8 cellular contexts compared by ENCODE assay signal in the genomic region with DNA sequence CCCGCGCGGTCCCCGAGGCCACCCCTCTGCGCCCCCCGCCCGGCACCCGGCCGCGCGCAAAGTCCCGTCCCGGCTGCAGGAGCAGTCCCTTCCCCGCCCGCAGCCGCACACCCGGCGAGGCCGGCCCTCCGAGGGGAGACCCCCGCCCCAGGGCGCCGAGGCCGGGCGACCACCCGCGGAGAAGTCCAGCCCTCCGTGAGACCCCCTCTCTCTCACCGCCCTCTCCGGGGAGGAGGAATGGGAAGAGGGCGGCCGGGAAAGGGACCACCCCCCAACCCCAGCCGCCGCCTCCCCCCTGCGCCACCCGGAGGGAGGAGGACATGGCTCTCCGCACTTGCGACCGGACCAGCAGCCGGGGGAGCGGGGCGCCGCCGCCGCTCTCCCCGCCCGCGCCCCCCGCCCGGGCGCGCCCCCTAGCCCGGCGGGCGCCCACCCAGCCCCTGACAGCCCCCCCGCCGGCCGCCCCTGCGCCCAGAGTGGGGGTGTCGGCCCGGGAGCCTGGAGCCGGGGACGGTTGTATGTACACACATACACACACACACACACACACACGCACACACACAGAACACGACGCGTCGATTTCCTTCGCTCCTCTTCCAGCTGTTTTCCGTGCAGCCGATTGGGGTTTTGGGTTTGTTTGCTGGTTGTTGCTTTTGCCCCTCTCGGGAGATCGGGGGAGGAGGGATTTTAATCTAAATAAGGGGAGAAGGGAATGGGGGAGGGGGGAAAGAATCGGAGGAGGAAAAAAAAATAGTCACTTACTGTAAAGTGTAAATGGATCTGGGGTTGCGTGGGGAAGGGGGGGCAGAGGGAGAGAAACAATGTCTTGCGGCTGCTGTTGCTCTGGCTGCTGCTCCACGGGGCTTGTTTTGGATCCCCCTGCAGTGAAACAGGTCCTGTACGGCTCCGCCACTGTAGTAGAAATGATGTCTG.
A peak's percentile ranks its signal among the peaks of the same experiment; 100 is the strongest.
DNase-seq lines count a peak whose midpoint lies in the region; ATAC-seq and TF ChIP-seq lines count a peak whose summit lies in the region.

A gene (minus strand): TSS at position 925 of the 933 bp plus-strand sequence.

- no peak for TF ChIP-seq CTCF in epithelial cell of esophagus (IDR thresholded peaks at IDR 0.05; ENCODE audit: insufficient read depth, low read depth, low read length, missing control alignments)

- H3K4me3 ChIP-seq in epithelial cell of esophagus (ENCODE audit: low read length): peak within 1 kb of the TSS; percentile 61

- peak; percentile 39 for DNase-seq in ACHN
- peak; percentile 57 for DNase-seq in NAMALWA (ENCODE audit: low spot score)
- DNase-seq in activated CD8-positive, alpha-beta memory T cell treated with anti-CD3 and anti-CD28 coated beads, Interleukin-2, amount 50 U/mL, for 1 hour (ENCODE audit: extremely low read depth): peak; percentile 17
- DNase-seq in epithelial cell of esophagus (ENCODE audit: low read depth): peak; percentile 65
- DNase-seq in midbrain (lab: John Stamatoyannopoulos, UW): peak; percentile 80
- DNase-seq in stimulated activated naive CD4-positive, alpha-beta T cell (lab: John Stamatoyannopoulos, UW): peak; percentile 26 to 79 (median 48)

- in situ Hi-C loops in ACHN (cut with HindIII; ENCODE audit: low pct_ligation_motif_present, low pct_unique_long_range_greater_than_20kb, low sequenced_read_pairs): no loop called here
- in situ Hi-C loops in GM18951 (cut with MboI; ENCODE audit: low sequenced_read_pairs, unreplicated experiment): loop anchor here (10.0 kb wide), 2 partner anchors 226 to 426 kb away; no protein-coding TSS in a partner anchor

- no peak for ATAC-seq in HG02623 (IDR thresholded peaks at IDR 0.05; ENCODE audit: unreplicated experiment)

- TF ChIP-seq POLR2A in GM18951 (IDR thresholded peaks at IDR 0.05; ENCODE audit: extremely low read depth, insufficient read depth, insufficient read length): peak; percentile 42

Comparison
In these comparisons a context has a peak if more than half of its experiments do, and no peak if none do; other contexts are left out.
1. DNase-seq: peak in every context shown above with its lines; median percentile 80 in midbrain; 65 in epithelial cell of esophagus; 57 in NAMALWA; 48 in stimulated activated naive CD4-positive, alpha-beta T cell; 39 in ACHN; 17 in activated CD8-positive, alpha-beta memory T cell treated with anti-CD3 and anti-CD28 coated beads, Interleukin-2, amount 50 U/mL, for 1 hour.